In the genomic region with DNA sequence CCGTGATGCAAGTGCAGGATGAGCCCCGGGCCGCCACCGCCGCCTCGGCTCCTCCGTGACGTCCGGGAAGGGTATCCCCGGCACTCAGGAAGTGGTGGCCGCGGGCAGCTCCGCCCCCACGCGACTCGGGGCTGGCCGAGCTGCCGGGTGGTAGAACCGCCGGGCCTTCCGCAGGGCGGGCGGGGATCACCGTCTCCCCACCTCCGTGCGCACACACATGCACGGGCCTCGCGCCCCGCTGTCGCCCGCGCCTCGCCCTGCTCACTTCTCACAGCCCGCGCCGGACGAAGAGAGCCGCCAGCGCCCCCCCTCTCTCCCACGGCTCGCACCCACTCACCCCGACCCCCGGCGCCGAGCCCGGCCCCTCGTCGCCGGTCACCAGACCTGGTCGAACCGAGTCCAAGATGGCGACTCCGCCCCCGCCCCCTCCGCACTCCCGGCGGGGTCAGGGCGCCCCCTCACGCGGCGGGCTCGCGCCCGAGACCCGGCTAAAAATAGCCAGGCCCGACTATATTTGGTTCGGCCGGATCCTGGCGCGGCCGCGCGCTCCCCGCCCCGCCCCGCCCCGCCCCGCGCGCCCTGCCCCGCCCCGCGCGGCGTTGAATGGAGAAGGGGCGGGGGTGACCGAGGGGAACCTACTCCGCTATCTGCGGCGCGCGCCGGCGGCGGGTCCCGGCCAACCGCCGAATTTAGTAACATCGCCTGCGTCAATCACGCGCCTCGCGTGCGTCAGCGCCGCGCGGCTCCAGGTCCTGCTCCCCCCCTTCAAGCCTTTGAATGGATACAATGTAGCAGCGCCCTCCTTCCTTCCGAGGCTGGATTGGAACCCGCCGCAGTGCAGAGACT, we compare ENCODE assay signal across 7 cellular contexts. TPM values are rescaled to one million over a fixed set of nuclear protein-coding genes. Genes with fewer than 3 reads are reported as not detected.
A peak's percentile ranks its signal among the peaks of the same experiment; 100 is the strongest.
DNase-seq lines count a peak whose midpoint lies in the region; ATAC-seq and TF ChIP-seq lines count a peak whose summit lies in the region.

No MANE protein-coding gene starts in this region.

- ATAC-seq in GM18505 (IDR thresholded peaks at IDR 0.05; ENCODE audit: unreplicated experiment) (peak; percentile 59), HG02970 (IDR thresholded peaks at IDR 0.05; ENCODE audit: low FRiP score, unreplicated experiment) (peak; percentile 55)

- peak overlapping the region; percentile 99 for H3K27ac ChIP-seq in hepatocyte

- in situ Hi-C loops in astrocyte of the cerebellum (cut with HindIII; ENCODE audit: low sequenced_read_pairs), result no loop called here

- H3K4me2 ChIP-seq in hepatocyte, result peak overlapping the region; percentile 94

- peak overlapping the region; percentile 87 for H2AFZ ChIP-seq in hepatocyte

- H3K9me2 ChIP-seq in hepatocyte (replicated peaks; ENCODE audit: insufficient read depth), result no peaks in the 10 kb centered on the region

- no peaks in the 10 kb centered on the region for H3K9me3 ChIP-seq in hepatocyte (ENCODE audit: low read depth)

- WGBS in hepatocyte (ENCODE audit: low lambda C conversion rate, missing lambda C conversion rate), result under 1% methylated on average over 47 of the region's 114 CpGs

- H3K79me2 ChIP-seq in hepatocyte, result peaks cover 16% of the 10 kb centered on the region

- H4K20me1 ChIP-seq in hepatocyte (ENCODE audit: insufficient read depth, poor library complexity, severe bottlenecking), result no peaks in the 10 kb centered on the region

- peak; percentile 94 for TF ChIP-seq POLR2A in GM18505 (IDR thresholded peaks at IDR 0.05; ENCODE audit: borderline replicate concordance, extremely low read depth, insufficient read depth, insufficient read length)

- H3K4me3 ChIP-seq in astrocyte of the cerebellum (ENCODE audit: low read depth, low read length) (peak overlapping the region; percentile 86), hepatocyte (peak overlapping the region; percentile 87), retinal pigment epithelial cell (ENCODE audit: low read length) (peak overlapping the region; percentile 89)

- H3K36me3 ChIP-seq in hepatocyte (replicated peaks; ENCODE audit: insufficient read depth, low read depth), result no peaks in the 10 kb centered on the region

- peaks cover 21% of the 10 kb centered on the region for H3K27me3 ChIP-seq in hepatocyte

- DNase-seq in NCI-H187 treated with DMSO at 0.1 percent for 48 hours (lab: John Stamatoyannopoulos, UW) (peak; percentile 21), T-helper 22 cell (ENCODE audit: low read depth) (peak; percentile 97), astrocyte of the cerebellum (ENCODE audit: low read depth) (peak; percentile 84), hepatocyte (ENCODE audit: low spot score) (peak; percentile 96), retinal pigment epithelial cell (ENCODE audit: low read depth) (peak; percentile 79)

- peaks cover 27% of the 10 kb centered on the region for H3K4me1 ChIP-seq in hepatocyte (ENCODE audit: insufficient read depth)

- TF ChIP-seq CTCF in astrocyte of the cerebellum (IDR thresholded peaks at IDR 0.05; ENCODE audit: low read depth, low read length, missing control alignments), result peak; percentile 16
- TF ChIP-seq CTCF in hepatocyte (IDR thresholded peaks at IDR 0.05; ENCODE audit: poor library complexity), result no peak
- peak; percentile 22 for TF ChIP-seq CTCF in retinal pigment epithelial cell (conservative IDR thresholded peaks at IDR 0.05; ENCODE audit: low read depth, low read length)

RNA-seq across cellular contexts. Expression of gene NR4A3, which starts 2.0 kb away (rescaled TPM):
- 2.2 and 2.4 TPM in 2 replicates for total RNA-seq in hepatocyte
- polyA plus RNA-seq in hepatocyte, result 2.9 and 6.1 TPM in 2 replicates

Comparison
In these comparisons a context has a peak if more than half of its experiments do, and no peak if none do; other contexts are left out.
1. Peak in every context shown above with its lines: DNase-seq, ATAC-seq, H3K4me3 ChIP-seq and H3K27ac ChIP-seq.
2. DNase-seq: peak in every context shown above with its lines; median percentile 97 in T-helper 22 cell; 96 in hepatocyte; 84 in astrocyte of the cerebellum; 79 in retinal pigment epithelial cell; 21 in NCI-H187 treated with DMSO at 0.1 percent for 48 hours.